In the genomic region with DNA sequence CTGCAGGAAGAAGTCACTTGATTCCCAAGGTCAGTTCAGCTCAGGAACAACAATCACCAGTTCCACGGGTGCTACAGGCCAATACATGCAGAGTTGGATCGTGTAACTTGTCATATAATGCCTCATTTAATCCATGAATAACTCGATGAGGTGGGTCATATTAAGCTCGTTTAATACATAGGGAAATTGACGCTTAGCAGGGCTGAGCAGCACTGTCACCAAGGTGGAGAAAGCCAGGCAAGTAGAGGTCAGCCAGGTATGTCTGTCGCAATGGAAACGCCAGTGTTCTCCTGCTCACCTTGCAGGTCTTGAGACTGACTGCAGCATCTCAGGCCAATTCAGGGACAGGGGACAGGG, we compare ENCODE assay signal across 26 cellular contexts. TPM values are rescaled to one million over a fixed set of nuclear protein-coding genes. Genes with fewer than 3 reads are reported as not detected.
"Had no signal": no experiment of that assay in that cellular context is flagged by ENCODE, and none has a peak within 500 bp of the region (broad histone marks: within the 10 kb centered on the region; RNA-seq: fewer than 3 reads in every experiment).

No MANE protein-coding gene starts in this region.

- H2AFZ ChIP-seq: hepatocyte had no signal

- H3K79me2 ChIP-seq: hepatocyte had no signal

- FAIRE-seq: endometrium had no signal

- H3K9me3 ChIP-seq: esophagus muscularis mucosa, gastroesophageal sphincter, neutrophil, spleen, stomach, thoracic aorta, transverse colon had no signal

- H3K4me1 ChIP-seq: esophagus muscularis mucosa, gastroesophageal sphincter, stomach, transverse colon had no signal

- H3K4me2 ChIP-seq: hepatocyte had no signal

- H3K4me3 ChIP-seq: dorsolateral prefrontal cortex, esophagus muscularis mucosa, gastroesophageal sphincter, hepatocyte, spleen, stomach, thoracic aorta, transverse colon had no signal

- H3K27ac ChIP-seq: esophagus muscularis mucosa, gastroesophageal sphincter, hepatocyte, neutrophil, spleen, stomach, thoracic aorta, transverse colon had no signal

- H3K36me3 ChIP-seq: esophagus muscularis mucosa, neutrophil, spleen, stomach, thoracic aorta, transverse colon had no signal

- H3K27me3 ChIP-seq: dorsolateral prefrontal cortex, esophagus muscularis mucosa, gastroesophageal sphincter, hepatocyte, neutrophil, stomach, transverse colon had no signal

- DNase-seq: cortex of kidney; effector CD8-positive, alpha-beta T cell; left colon; left ventricle myocardium superior; naive B cell; stimulated activated CD4-positive, alpha-beta T cell treated with anti-CD3 and anti-CD28 coated beads, Interleukin-2, amount 100 ng/mL, for 24 hours; stimulated activated CD4-positive, alpha-beta T cell treated with anti-CD3 and anti-CD28 coated beads, Interleukin-4, amount 100 ng/mL, for 4 hours; stimulated activated naive CD4-positive, alpha-beta T cell; stomach; transverse colon had no signal

RNA-seq across cellular contexts. Expression of a gene that starts 52.3 kb away (rescaled TPM):
- total RNA-seq: dorsolateral prefrontal cortex, esophagus muscularis mucosa, fibroblast of villous mesenchyme, gastroesophageal sphincter, hepatocyte, kidney epithelial cell, left colon, left ventricle myocardium superior, lung microvascular endothelial cell, osteoblast, pulmonary artery endothelial cell, sciatic nerve, skeletal muscle tissue, spleen, stomach, thoracic aorta, transverse colon, ureter had no signal
- polyA plus RNA-seq: hepatocyte, spleen, stomach had no signal
